Comparison of ENCODE assay signal across 2 cellular contexts in genomic region chr19:47693489-47693888, GRCh38.
A peak's percentile ranks its signal among the peaks of the same experiment; 100 is the strongest.
TF ChIP-seq lines count a peak whose summit lies in the region.

No MANE protein-coding gene starts in this region.

TF ChIP-seq in HEK293, 187 proteins besides CTCF, POLR2A, EP300 and RAD21:
- 0 out of 2 replicates have a peak, but pooled peaks have one; percentile 18 for TF ChIP-seq ZIC2 (tag by site-specific recombination; IDR thresholded peaks at IDR 0.05)
- TF ChIP-seq ZNF629 (tag by site-specific recombination; IDR thresholded peaks at IDR 0.05): no peak
- peak; percentile 75 for TF ChIP-seq KLF1 (tag by site-specific recombination; IDR thresholded peaks at IDR 0.05)

TF ChIP-seq in H1, 55 proteins besides CTCF, POLR2A, EP300 and RAD21 (continued from another document):
- TF ChIP-seq TCF12 (IDR thresholded peaks at IDR 0.05; ENCODE audit: low read depth, low read length): no peak
- TF ChIP-seq CBX8 (IDR thresholded peaks at IDR 0.05; ENCODE audit: borderline replicate concordance, low read depth, low read length): no peak
- TF ChIP-seq BRCA1 (IDR thresholded peaks at IDR 0.05; ENCODE audit: low read depth, low read length): no peak
- no peak for TF ChIP-seq CHD2 (IDR thresholded peaks at IDR 0.05; ENCODE audit: low read length)
- TF ChIP-seq NANOG (IDR thresholded peaks at IDR 0.05; ENCODE audit: insufficient read depth, low read depth, low read length, poor library complexity, severe bottlenecking): no peak
- TF ChIP-seq EGR1 (IDR thresholded peaks at IDR 0.05; ENCODE audit: borderline replicate concordance, low read depth, low read length): no peak
- TF ChIP-seq HDAC6 (IDR thresholded peaks at IDR 0.05; ENCODE audit: low read depth, low read length): no peak
- TF ChIP-seq BACH1 (IDR thresholded peaks at IDR 0.05; ENCODE audit: low read length): no peak
- no peak for TF ChIP-seq GTF2F1 (IDR thresholded peaks at IDR 0.05; ENCODE audit: borderline replicate concordance, low read depth, low read length)
- TF ChIP-seq TAF7 (optimal IDR thresholded peaks at IDR 0.05; ENCODE audit: borderline replicate concordance, low read depth, low read length): no peak
- no peak for TF ChIP-seq CHD7 (IDR thresholded peaks at IDR 0.05; ENCODE audit: insufficient replicate concordance, low read length)
